1 cellular context compared by ENCODE assay signal in genomic region chr3:49683162-49683561, GRCh38.
TF ChIP-seq lines count a peak whose summit lies in the region.

No MANE protein-coding gene starts in this region.

TF ChIP-seq in HCT116, 20 proteins besides CTCF, POLR2A, EP300 and RAD21 (continued from another document):
- TF ChIP-seq TCF7L2 (IDR thresholded peaks at IDR 0.05; ENCODE audit: borderline replicate concordance, extremely low read depth, insufficient read depth, insufficient read length) (no peak), ZNF274 (IDR thresholded peaks at IDR 0.05; ENCODE audit: low read depth, low read length) (no peak), ZBTB33 (IDR thresholded peaks at IDR 0.05; ENCODE audit: extremely low read depth, insufficient replicate concordance, low read length) (no peak), ZFX (IDR thresholded peaks at IDR 0.05) (no peak), ELF1 (IDR thresholded peaks at IDR 0.05; ENCODE audit: borderline replicate concordance, low read depth) (no peak), MAX (IDR thresholded peaks at IDR 0.05) (no peak), EZH2 (IDR thresholded peaks at IDR 0.05) (no peak), SRF (IDR thresholded peaks at IDR 0.05; ENCODE audit: low read depth) (no peak), YY1 (IDR thresholded peaks at IDR 0.05; ENCODE audit: extremely low read depth, insufficient replicate concordance, low read depth, low read length) (no peak), SIN3A (IDR thresholded peaks at IDR 0.05; ENCODE audit: low read depth) (no peak), ATF3 (IDR thresholded peaks at IDR 0.05) (no peak), SP1 (IDR thresholded peaks at IDR 0.05; ENCODE audit: low read depth) (no peak), REST (IDR thresholded peaks at IDR 0.05; ENCODE audit: low read depth) (no peak), JUND (IDR thresholded peaks at IDR 0.05) (no peak), POLR2AphosphoS5 (IDR thresholded peaks at IDR 0.05; ENCODE audit: low read depth, low read length) (no peak), EGR1 (IDR thresholded peaks at IDR 0.05; ENCODE audit: low read depth) (no peak), FOSL1 (IDR thresholded peaks at IDR 0.05; ENCODE audit: low read depth) (no peak), EZH2phosphoT487 (IDR thresholded peaks at IDR 0.05; ENCODE audit: borderline replicate concordance) (no peak), CEBPB (IDR thresholded peaks at IDR 0.05; ENCODE audit: low read depth) (no peak)
